ENCODE assay signal across 15 cellular contexts in the genomic region with DNA sequence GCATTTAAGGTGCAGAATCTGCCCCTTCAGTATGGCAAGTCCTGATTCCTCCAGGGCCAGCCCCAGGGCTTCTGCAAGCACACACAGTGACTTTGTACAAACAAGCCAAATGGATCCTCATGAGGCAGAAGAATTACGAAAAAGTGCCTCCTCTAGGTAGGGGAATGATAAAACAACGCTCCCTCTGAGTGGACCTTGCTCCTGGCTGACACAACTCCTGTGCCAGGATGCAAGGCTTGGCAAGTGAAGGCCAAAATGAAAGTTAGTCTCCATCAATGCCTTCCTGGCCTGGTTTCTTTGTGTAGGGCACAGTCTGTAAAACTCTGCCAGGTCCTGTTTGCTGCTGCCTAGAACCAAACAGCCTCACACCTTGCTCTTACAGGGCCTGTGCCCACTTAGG.
DNase-seq lines count a peak whose midpoint lies in the region; ATAC-seq, FAIRE-seq and TF ChIP-seq lines count a peak whose summit lies in the region.
"Had no signal": no experiment of that assay in that cellular context is flagged by ENCODE, and none has a peak within 500 bp of the region (broad histone marks: within the 10 kb centered on the region; RNA-seq: fewer than 3 reads in every experiment).

No MANE protein-coding gene starts in this region.

- in situ Hi-C loops in HepG2 (cut with HindIII; ENCODE audit: extremely low pct_ligation_motif_present, low pct_unique_long_range_greater_than_20kb), result no loop called here

- no peaks in the 10 kb centered on the region for H3K27me3 ChIP-seq in CD8-positive, alpha-beta memory T cell (ENCODE audit: insufficient read depth, low read length, poor library complexity, severe bottlenecking)
- H3K27me3 ChIP-seq in HepG2 (ENCODE audit: control insufficient read depth in 1 of 2, insufficient read depth in 2 of 2, low read length in 2 of 2) (peaks cover 0 to 11% of the 10 kb centered on the region in 2 experiments; a peak in 2 of 5 replicates), rectal smooth muscle tissue (ENCODE audit: control insufficient read depth, insufficient read depth, low read length) (no peaks in the 10 kb centered on the region), GM23338 (ENCODE audit: insufficient read depth) (no peaks in the 10 kb centered on the region)

- no peaks in the 10 kb centered on the region for H3K27me3 Mint-ChIP-seq in CD8-positive, alpha-beta memory T cell
- H3K27me3 Mint-ChIP-seq in HFFc6 (ENCODE audit: insufficient read depth) (peaks cover 15% of the 10 kb centered on the region), GM23338 (ENCODE audit: insufficient read depth, low read depth, poor library complexity) (no peaks in the 10 kb centered on the region)
- H3K27me3 Mint-ChIP-seq: CD4-positive, alpha-beta T cell had no signal

- H3K27ac Mint-ChIP-seq in CD8-positive, alpha-beta memory T cell, result peak overlapping the region in 5 of 8 donors; percentile 32 to 84 (median 52)
- H3K27ac Mint-ChIP-seq in HFFc6 (peak overlapping the region; percentile 70; the same call in 1 of the 2 replicates), GM23338 (no peak overlapping the region)
- H3K27ac Mint-ChIP-seq: B cell; CD4-positive, alpha-beta T cell had no signal

- no TSS peak for BruUV-seq in HepG2 (replicated peaks; lab: Mats Ljungman, UMichigan)

- TF ChIP-seq POLR2A in HepG2 (IDR thresholded peaks at IDR 0.05; ENCODE audit: insufficient read depth in 1 of 2, low read depth in 2 of 2, low read length in 2 of 2), result no peak

- H3K36me3 ChIP-seq in CD8-positive, alpha-beta memory T cell (ENCODE audit: insufficient read depth, low read length), result no peaks in the 10 kb centered on the region
- H3K36me3 ChIP-seq in HepG2 (replicated peaks in 1 of 2; ENCODE audit: control insufficient read depth in 1 of 2, insufficient read depth in 2 of 2, low read length in 2 of 2) (no peaks in the 10 kb centered on the region), rectal smooth muscle tissue (ENCODE audit: control insufficient read depth, insufficient read depth, low read length) (no peaks in the 10 kb centered on the region), GM23338 (ENCODE audit: insufficient read depth) (no peaks in the 10 kb centered on the region)

- H3K4me3 Mint-ChIP-seq in CD8-positive, alpha-beta memory T cell, result peak overlapping the region in 1 of 7 donors; percentile 13
- peak overlapping the region; percentile 36; the same call in 1 of the 2 replicates for H3K4me3 Mint-ChIP-seq in HFFc6
- no peak overlapping the region for H3K4me3 Mint-ChIP-seq in GM23338
- H3K4me3 Mint-ChIP-seq: B cell; CD4-positive, alpha-beta T cell had no signal

- TF ChIP-seq EP300 in HepG2 (IDR thresholded peaks at IDR 0.05; ENCODE audit: low read depth in 2 of 2, low read length in 2 of 2) (no peak), HepG2 (CRISPR knock-in tag; IDR thresholded peaks at IDR 0.05; ENCODE audit: borderline replicate concordance) (no peak)

- no peaks in the 10 kb centered on the region; the same call in none of the 2 replicates for H3K9me2 ChIP-seq in GM23338 (ENCODE audit: insufficient read depth)

- no peak for DNase-seq in CD8-positive, alpha-beta memory T cell
- DNase-seq in HFFc6, result no peak
- peak; percentile 31 for DNase-seq in HepG2 (ENCODE audit: low spot score)
- no peak for DNase-seq in GM23338 (ENCODE audit: low spot score)
- no peak for DNase-seq in mucosa of gallbladder (ENCODE audit: low spot score)
- DNase-seq: C1 segment of cervical spinal cord; CD4-positive, alpha-beta T cell; DMS79 had no signal

- peak; percentile 32 for FAIRE-seq in HepG2 (lab: Jason Lieb, UNC)
- FAIRE-seq: A204.1, GM12878, H54 had no signal

- peak; percentile 74 for ATAC-seq in HepG2
- no peak for ATAC-seq in GM23338
- ATAC-seq in GM21786 (IDR thresholded peaks at IDR 0.05; ENCODE audit: unreplicated experiment), result no peak
- no peak for ATAC-seq in HG03521 (IDR thresholded peaks at IDR 0.05; ENCODE audit: unreplicated experiment)
- ATAC-seq: GM12878 had no signal

- H2AFZ ChIP-seq in HepG2 (ENCODE audit: low read length) (no peak overlapping the region), GM23338 (no peak overlapping the region)

- H3K79me2 ChIP-seq in HepG2 (ENCODE audit: insufficient read depth, low read length) (no peaks in the 10 kb centered on the region), GM23338 (replicated peaks; ENCODE audit: insufficient read depth) (no peaks in the 10 kb centered on the region)

- H4K20me1 ChIP-seq in HepG2 (ENCODE audit: insufficient read depth, low read length) (no peaks in the 10 kb centered on the region), GM23338 (replicated peaks; ENCODE audit: insufficient read depth) (no peaks in the 10 kb centered on the region)

- H3K4me2 ChIP-seq in HepG2 (ENCODE audit: low read depth, low read length), result 0 out of 2 replicates have a peak overlapping the region, but pooled peaks have one; percentile 9
- H3K4me2 ChIP-seq in GM23338, result no peak overlapping the region

- CTCF ChIA-PET in CD8-positive, alpha-beta memory T cell (lab: Charles Lee), result no interaction called here
- CTCF ChIA-PET in HepG2 (lab: Yijun Ruan, JAX; ENCODE audit: low intra/inter-chr PET ratio, low total read pairs), result no interaction called here

- H3K36me3 Mint-ChIP-seq in CD8-positive, alpha-beta memory T cell, result peaks cover 0 to 8% (median 4%) of the 10 kb centered on the region in 3 donors
- H3K36me3 Mint-ChIP-seq in HFFc6 (ENCODE audit: low read depth) (no peaks in the 10 kb centered on the region), GM23338 (ENCODE audit: low read depth) (no peaks in the 10 kb centered on the region)

- H3F3A ChIP-seq in GM23338 (replicated peaks; ENCODE audit: low read depth), result no peaks in the 10 kb centered on the region

- no peak overlapping the region for H3K9ac ChIP-seq in HepG2 (ENCODE audit: insufficient read depth, low read depth, low read length)
- no peak overlapping the region for H3K9ac ChIP-seq in rectal smooth muscle tissue (ENCODE audit: low read length)

- intact Hi-C loops in HepG2 (cut with micrococcal nuclease; ENCODE audit: unreplicated experiment), result no loop called here

- peaks cover 8 to 10% (median 9%) of the 10 kb centered on the region in 3 donors for H3K4me1 Mint-ChIP-seq in CD8-positive, alpha-beta memory T cell
- H3K4me1 Mint-ChIP-seq in HFFc6 (ENCODE audit: low read depth), result peaks cover 22% of the 10 kb centered on the region
- H3K4me1 Mint-ChIP-seq in GM23338, result peaks cover 12% of the 10 kb centered on the region
- H3K4me1 Mint-ChIP-seq: B cell had no signal

- no peak overlapping the region for H3K27ac ChIP-seq in CD8-positive, alpha-beta memory T cell (ENCODE audit: low read depth, low read length)
- H3K27ac ChIP-seq in HepG2 (ENCODE audit: extremely low read length, insufficient read depth, low read length), result no peak overlapping the region
- peak overlapping the region; percentile 5 for H3K27ac ChIP-seq in rectal smooth muscle tissue (ENCODE audit: low read depth, low read length)
- H3K27ac ChIP-seq in GM23338 (ENCODE audit: low read depth), result no peak overlapping the region

- TF ChIP-seq CTCF in HFFc6 (IDR thresholded peaks at IDR 0.05) (no peak), HepG2 (CRISPR knock-in tag; IDR thresholded peaks at IDR 0.05) (peak; percentile 31; the same call in 1 of the 2 replicates), GM23338 (conservative IDR thresholded peaks at IDR 0.05; ENCODE audit: low read depth in 2 of 2) (no peak)

- H3K9me3 Mint-ChIP-seq in CD8-positive, alpha-beta memory T cell, result no peaks in the 10 kb centered on the region
- H3K9me3 Mint-ChIP-seq in HFFc6 (no peaks in the 10 kb centered on the region), GM23338 (no peaks in the 10 kb centered on the region)
- H3K9me3 Mint-ChIP-seq: CD4-positive, alpha-beta T cell had no signal

- 18% methylated on average over 2 of the region's 2 CpGs for WGBS in HepG2 (ENCODE audit: low lambda C conversion rate)

- no peak overlapping the region for H3K4me3 ChIP-seq in CD8-positive, alpha-beta memory T cell (ENCODE audit: low read length)
- H3K4me3 ChIP-seq in HepG2 (replicated peaks in 1 of 3; ENCODE audit: insufficient read depth in 1 of 3, low read depth in 2 of 3, low read length in 3 of 3), result no peak overlapping the region
- H3K4me3 ChIP-seq in rectal smooth muscle tissue (ENCODE audit: low read length), result no peak overlapping the region
- no peak overlapping the region for H3K4me3 ChIP-seq in GM23338
- H3K4me3 ChIP-seq: GM12878 had no signal

- no peaks in the 10 kb centered on the region for H3K4me1 ChIP-seq in CD8-positive, alpha-beta memory T cell (ENCODE audit: insufficient read depth, low read length)
- H3K4me1 ChIP-seq in HepG2 (ENCODE audit: insufficient read depth, low read length) (peaks cover 15% of the 10 kb centered on the region), rectal smooth muscle tissue (ENCODE audit: control insufficient read depth, insufficient read depth, low read length) (peaks cover 11% of the 10 kb centered on the region), GM23338 (ENCODE audit: insufficient read depth) (peaks cover 8% of the 10 kb centered on the region)

- POLR2A ChIA-PET in CD8-positive, alpha-beta memory T cell (lab: Charles Lee), result no interaction called here
- POLR2A ChIA-PET in HepG2 (lab: Yijun Ruan, JAX), result no interaction called here

- H3K9me3 ChIP-seq in CD8-positive, alpha-beta memory T cell (ENCODE audit: low read length), result no peaks in the 10 kb centered on the region
- H3K9me3 ChIP-seq in HepG2 (ENCODE audit: low read length), result no peaks in the 10 kb centered on the region

- TF ChIP-seq RAD21 in HepG2 (CRISPR knock-in tag; IDR thresholded peaks at IDR 0.05), result no peak

TF ChIP-seq in HepG2, 621 proteins besides CTCF, POLR2A, EP300 and RAD21 (continues in another document):
- TF ChIP-seq NFE2L2 (IDR thresholded peaks at IDR 0.05; ENCODE audit: low read length) (no peak), CEBPG (CRISPR knock-in tag; IDR thresholded peaks at IDR 0.05) (peak; percentile 19; the same call in 1 of the 2 replicates), HNF4G (IDR thresholded peaks at IDR 0.05; ENCODE audit: borderline replicate concordance, low read depth, low read length) (peak; percentile 58; the same call in 1 of the 2 replicates), HNF4G (CRISPR knock-in tag; IDR thresholded peaks at IDR 0.05; ENCODE audit: borderline replicate concordance, low read depth) (no peak), MTA1 (CRISPR knock-in tag; IDR thresholded peaks at IDR 0.05; ENCODE audit: borderline replicate concordance) (no peak)

TF ChIP-seq in GM23338, 12 proteins besides CTCF, POLR2A, EP300 and RAD21 (continues in another document):
- no peak for TF ChIP-seq CREB1 (CRISPR knock-in tag; IDR thresholded peaks at IDR 0.05; ENCODE audit: low read depth)
